In genomic region chr19:54943772-54944361, GRCh38 we compare ENCODE assay signal across 1 cellular context.
TF ChIP-seq lines count a peak whose summit lies in the region.
"Not testable (repeated sequence)": the region's sequence is repeated elsewhere in the genome, so short reads cannot be mapped to it uniquely, and the experiment has no call there.

No MANE protein-coding gene starts in this region.

TF ChIP-seq in K562, 482 proteins besides CTCF, POLR2A, EP300 and RAD21 (continued from another document):
- peak; percentile 83 to 89 for TF ChIP-seq MNT (conservative IDR thresholded peaks at IDR 0.05)
- TF ChIP-seq SPI1 (IDR thresholded peaks at IDR 0.05; ENCODE audit: borderline replicate concordance, low read depth, low read length): 0 out of 2 replicates have a peak, but pooled peaks have one; percentile 7
- TF ChIP-seq NR4A1, CREB1, ID3 (CRISPR knock-in tag; IDR thresholded peaks at IDR 0.05): not testable (repeated sequence)
- TF ChIP-seq NR4A1 (tag; IDR thresholded peaks at IDR 0.05): 0 out of 2 replicates have a peak, but pooled peaks have one; percentile 44
- TF ChIP-seq TEAD1 (CRISPR knock-in tag; IDR thresholded peaks at IDR 0.05): 0 out of 4 replicates have a peak, but pooled peaks of 1 of the 2 experiments have one; percentile 20
- TF ChIP-seq MXD1 (CRISPR knock-in tag; IDR thresholded peaks at IDR 0.05; ENCODE audit: borderline replicate concordance, poor library complexity, severe bottlenecking): peak; percentile 54
- peak; percentile 89 for TF ChIP-seq CBFA2T2 (conservative IDR thresholded peaks at IDR 0.05)
- TF ChIP-seq SMARCE1 (IDR thresholded peaks at IDR 0.05): peak; percentile 39; the same call in 1 of the 2 replicates
- TF ChIP-seq TAL1 (IDR thresholded peaks at IDR 0.05): peak; percentile 79
- peak; percentile 76 for TF ChIP-seq CTBP1 (IDR thresholded peaks at IDR 0.05; ENCODE audit: borderline replicate concordance)
- peak in 1 of 2 experiments; percentile 46; a peak in 1 of 4 replicates for TF ChIP-seq KDM1A (IDR thresholded peaks at IDR 0.05)
- TF ChIP-seq USF1 (CRISPR knock-in tag; IDR thresholded peaks at IDR 0.05): peak; percentile 28; the same call in 1 of the 2 replicates
- TF ChIP-seq CREB1 (IDR thresholded peaks at IDR 0.05): 0 out of 2 replicates have a peak, but pooled peaks have one; percentile 19
- peak; percentile 31; the same call in 1 of the 2 replicates for TF ChIP-seq CC2D1A (IDR thresholded peaks at IDR 0.05)
- peak; percentile 28; the same call in 1 of the 2 replicates for TF ChIP-seq RAD51 (IDR thresholded peaks at IDR 0.05; ENCODE audit: borderline replicate concordance, low read depth)
- TF ChIP-seq DMBX1 (CRISPR knock-in tag; IDR thresholded peaks at IDR 0.05; ENCODE audit: borderline replicate concordance): peak; percentile 64; the same call in 1 of the 2 replicates
- TF ChIP-seq TCF7L2 (IDR thresholded peaks at IDR 0.05; ENCODE audit: low read depth, low read length): peak; percentile 30; the same call in 1 of the 2 replicates
- TF ChIP-seq SOX6 (IDR thresholded peaks at IDR 0.05): peak; percentile 90
- TF ChIP-seq CBFA2T3 (IDR thresholded peaks at IDR 0.05): peak; percentile 93
- TF ChIP-seq MTA2 (IDR thresholded peaks at IDR 0.05; ENCODE audit: low read depth): peak; percentile 66
- 0 out of 2 replicates have a peak, but pooled peaks have one; percentile 68 for TF ChIP-seq ZNF311 (CRISPR knock-in tag; IDR thresholded peaks at IDR 0.05)
- TF ChIP-seq ATF7 (IDR thresholded peaks at IDR 0.05): peak; percentile 72; the same call in 1 of the 2 replicates
- peak; percentile 34; the same call in 1 of the 2 replicates for TF ChIP-seq HDAC2 (IDR thresholded peaks at IDR 0.05)
- peak; percentile 37; the same call in 1 of the 2 replicates for TF ChIP-seq STAT5A (IDR thresholded peaks at IDR 0.05; ENCODE audit: borderline replicate concordance, low read length)
- peak; percentile 36 to 50; a peak in 2 of 4 replicates for TF ChIP-seq TRIM24 (IDR thresholded peaks at IDR 0.05)
- TF ChIP-seq L3MBTL2 (IDR thresholded peaks at IDR 0.05): peak; percentile 64
- TF ChIP-seq EHMT2 (IDR thresholded peaks at IDR 0.05): 0 out of 2 replicates have a peak, but pooled peaks have one; percentile 13
- TF ChIP-seq ID3 (tag; IDR thresholded peaks at IDR 0.05): 0 out of 2 replicates have a peak, but pooled peaks have one; percentile 57
- TF ChIP-seq PTTG1 (tag; IDR thresholded peaks at IDR 0.05; ENCODE audit: low read depth): 0 out of 2 replicates have a peak, but pooled peaks have one; percentile 20
- peak; percentile 66; the same call in 1 of the 2 replicates for TF ChIP-seq SMAD4 (CRISPR knock-in tag; conservative IDR thresholded peaks at IDR 0.05)
TF ChIP-seq in K562: peak in this region for 54; not testable (repeated sequence) for 428.
